10 cellular contexts compared by ENCODE assay signal in the genomic region with DNA sequence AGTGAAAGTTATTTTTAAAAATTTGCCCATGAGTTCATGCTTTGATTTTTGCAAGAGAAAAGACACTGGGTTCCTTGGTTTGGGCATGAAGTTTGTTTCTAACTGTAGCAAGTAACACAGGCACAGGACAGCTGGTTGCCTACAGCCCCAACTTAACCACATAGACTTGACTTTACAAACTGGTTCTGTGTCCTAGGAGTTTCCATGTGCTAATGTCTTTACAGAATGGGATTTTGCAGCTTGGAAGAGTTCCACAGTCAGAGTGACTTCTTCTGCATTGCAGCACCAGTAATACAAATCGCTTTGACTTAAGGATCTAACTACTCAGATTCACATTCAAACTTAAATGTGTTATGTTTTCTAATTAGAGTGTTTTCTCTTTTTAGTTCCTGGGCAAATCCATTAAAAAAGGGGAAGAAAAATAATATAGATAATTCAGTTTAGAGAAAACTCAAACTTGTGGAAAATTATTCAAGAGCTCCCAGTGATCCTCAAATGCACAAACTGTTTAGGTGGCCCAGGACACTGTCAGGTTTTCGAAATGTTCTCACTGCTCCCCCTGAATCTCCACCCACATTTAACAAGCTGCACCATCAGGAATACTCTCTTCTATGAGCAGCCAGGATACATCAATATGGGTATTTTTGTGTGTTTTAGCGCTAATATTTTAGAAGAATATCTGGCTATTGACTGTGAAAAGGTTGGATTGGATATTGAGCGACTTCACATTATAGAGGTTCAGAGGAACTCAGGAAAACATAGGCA. TPM values are rescaled to one million over a fixed set of nuclear protein-coding genes. Genes with fewer than 3 reads are reported as not detected.
DNase-seq lines count a peak whose midpoint lies in the region; ATAC-seq and TF ChIP-seq lines count a peak whose summit lies in the region.
"Had no signal": no experiment of that assay in that cellular context is flagged by ENCODE, and none has a peak within 500 bp of the region (broad histone marks: within the 10 kb centered on the region; RNA-seq: fewer than 3 reads in every experiment).

No MANE protein-coding gene starts in this region.

- TF ChIP-seq CTCF in A673 (conservative IDR thresholded peaks at IDR 0.05; ENCODE audit: low read depth, low read length) (no peak), hepatocyte (IDR thresholded peaks at IDR 0.05; ENCODE audit: poor library complexity) (no peak)

- CTCF ChIA-PET in A673 (lab: Charles Lee): no interaction called here

- H3K9me2 ChIP-seq in GM23248 (ENCODE audit: insufficient read depth) (no peaks in the 10 kb centered on the region), hepatocyte (replicated peaks; ENCODE audit: insufficient read depth) (no peaks in the 10 kb centered on the region)

- H3K79me2 ChIP-seq in GM23248 (ENCODE audit: insufficient read depth): no peaks in the 10 kb centered on the region
- H3K79me2 ChIP-seq in hepatocyte: no peaks in the 10 kb centered on the region

- peaks cover 55% of the 10 kb centered on the region for H3F3A ChIP-seq in GM23248 (ENCODE audit: insufficient read depth)

- in situ Hi-C loops in GM23248 (cut with MboI): loop anchor here (25.0 kb wide), 1 partner anchor 1831 kb away; a partner anchor contains a TSS

- WGBS in GM23248 (ENCODE audit: low coverage in 1 of 2, low lambda C conversion rate in 2 of 2, missing lambda C conversion rate in 2 of 2), 2 experiments: 82 to 88% methylated on average over 4 of the region's 4 CpGs
- 84% methylated on average over 4 of the region's 4 CpGs for WGBS in hepatocyte (ENCODE audit: low lambda C conversion rate, missing lambda C conversion rate)

- peak overlapping the region; percentile 98 for H3K4me2 ChIP-seq in GM23248 (ENCODE audit: unreplicated experiment)
- H3K4me2 ChIP-seq in hepatocyte: peak overlapping the region; percentile 85

- no peak for ATAC-seq in HG03025 (IDR thresholded peaks at IDR 0.05; ENCODE audit: low FRiP score, unreplicated experiment)
- ATAC-seq in GM21390 (IDR thresholded peaks at IDR 0.05; ENCODE audit: unreplicated experiment): no peak
- ATAC-seq in HG03039 (IDR thresholded peaks at IDR 0.05; ENCODE audit: unreplicated experiment): no peak

- H3K9me3 ChIP-seq in A673 (ENCODE audit: low read depth, low read length, poor library complexity, severe bottlenecking) (no peaks in the 10 kb centered on the region), GM23248 (ENCODE audit: low read depth) (no peaks in the 10 kb centered on the region), hepatocyte (ENCODE audit: low read depth) (no peaks in the 10 kb centered on the region)

- peak; percentile 41 for DNase-seq in A673 (ENCODE audit: low spot score)
- DNase-seq in GM23248: no peak
- peak; percentile 50 for DNase-seq in SW480 (ENCODE audit: low spot score)
- no peak for DNase-seq in hepatocyte (ENCODE audit: low spot score)
- no peak for DNase-seq in DMS79 (lab: John Stamatoyannopoulos, UW)

- H4K20me1 ChIP-seq in GM23248 (ENCODE audit: insufficient read depth) (no peaks in the 10 kb centered on the region), hepatocyte (ENCODE audit: insufficient read depth, poor library complexity, severe bottlenecking) (no peaks in the 10 kb centered on the region)

- POLR2A ChIA-PET in A673 (lab: Charles Lee; ENCODE audit: low non-redundant PET): interaction anchor here (0.6 to 4.7 kb wide), 8 partner anchors 19 to 1625 kb away, joined by 3 to 78 read pairs (median 7); a partner anchor contains a TSS

- H3K27me3 ChIP-seq in A673 (replicated peaks; ENCODE audit: insufficient read depth, low read depth, low read length, poor library complexity): no peaks in the 10 kb centered on the region
- no peaks in the 10 kb centered on the region for H3K27me3 ChIP-seq in GM23248 (replicated peaks; ENCODE audit: insufficient read depth)
- H3K27me3 ChIP-seq in hepatocyte: no peaks in the 10 kb centered on the region

- H2AFZ ChIP-seq in GM23248 (peak overlapping the region; percentile 93), hepatocyte (peak overlapping the region; percentile 64)

- H3K4me1 ChIP-seq in A673 (ENCODE audit: insufficient read depth, low read length, poor library complexity, severe bottlenecking): peaks cover 7% of the 10 kb centered on the region
- H3K4me1 ChIP-seq in GM23248 (ENCODE audit: insufficient read depth): peaks cover 7% of the 10 kb centered on the region; the same call in 1 of the 2 replicates
- H3K4me1 ChIP-seq in hepatocyte (ENCODE audit: insufficient read depth): peaks cover 7% of the 10 kb centered on the region

- peak overlapping the region; percentile 87 for H3K9ac ChIP-seq in GM23248

- H3K36me3 ChIP-seq in A673 (ENCODE audit: insufficient read depth, low read length, poor library complexity, severe bottlenecking): no peaks in the 10 kb centered on the region
- H3K36me3 ChIP-seq in GM23248 (ENCODE audit: low read depth): no peaks in the 10 kb centered on the region
- H3K36me3 ChIP-seq in hepatocyte (replicated peaks; ENCODE audit: insufficient read depth, low read depth): no peaks in the 10 kb centered on the region

- BruUV-seq in A673 (replicated peaks; lab: Mats Ljungman, UMichigan): no TSS peak

- intact Hi-C loops in A673 (cut with micrococcal nuclease; ENCODE audit: unreplicated experiment): no loop called here

- peak overlapping the region; percentile 93 for H3K27ac ChIP-seq in A673 (ENCODE audit: low read depth, low read length, poor library complexity, severe bottlenecking)
- H3K27ac ChIP-seq in GM23248: no peak overlapping the region
- peak overlapping the region; percentile 52 for H3K27ac ChIP-seq in hepatocyte

- H3K4me3 ChIP-seq in A673 (ENCODE audit: low read depth, low read length, poor library complexity, severe bottlenecking) (peak overlapping the region; percentile 68), GM23248 (peak overlapping the region; percentile 85; the same call in 1 of the 2 replicates), hepatocyte (peak overlapping the region; percentile 44)

RNA-seq across cellular contexts. Expression of gene OR2B2, which starts 44.1 kb away (rescaled TPM):
- total RNA-seq in A673 (2021) (not detected in 2 replicates), hepatocyte (not detected in 2 replicates)
- total RNA-seq in GM23248 (2014; rRNA removed; shearing (Covaris generic)): not detected in 2 replicates
- polyA plus RNA-seq in GM23248 (2016; fragmentation: Nextera tagmentation; extraction: Ambion mirVana) (not detected in 2 replicates), hepatocyte (not detected in 2 replicates)
- total RNA-seq: HT1080, mononuclear cell had no signal

Comparison
In these comparisons a context has a peak if more than half of its experiments do, and no peak if none do; other contexts are left out.
1. DNase-seq: peak in A673 (single experiment) and SW480 (single experiment); none in GM23248 (single experiment), hepatocyte (single experiment) and DMS79 (single experiment).
2. Peak in every context shown above with its lines, with median percentiles within 50 percentile points of each other: H3K4me3 ChIP-seq.